Comparison of ENCODE assay signal across 30 cellular contexts in the genomic region with DNA sequence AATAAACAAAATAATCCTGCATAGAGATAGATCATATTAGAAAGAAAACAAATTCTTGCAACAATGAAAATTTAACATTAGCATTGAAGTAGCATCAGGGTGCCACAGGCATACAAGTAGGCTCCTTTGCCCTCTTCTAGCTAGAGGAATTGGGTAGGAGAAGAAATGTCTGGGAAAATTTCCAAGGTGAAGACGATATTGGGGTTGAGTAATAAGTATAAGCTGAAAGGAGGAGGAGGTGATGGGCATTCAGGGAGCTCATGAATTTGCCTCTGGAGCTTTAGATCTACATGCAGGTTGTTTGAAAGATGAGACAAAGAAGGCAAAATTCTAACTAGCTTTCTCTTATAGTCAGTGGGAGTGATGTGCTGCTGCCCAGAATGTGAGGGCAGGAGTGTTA.
"Had no signal": no experiment of that assay in that cellular context is flagged by ENCODE, and none has a peak within 500 bp of the region (broad histone marks: within the 10 kb centered on the region; RNA-seq: fewer than 3 reads in every experiment).

No MANE protein-coding gene starts in this region.

- H3K4me3 ChIP-seq: ascending aorta, PC-9 had no signal

- H3K4me1 ChIP-seq: ascending aorta had no signal

- H3K4me2 ChIP-seq: PC-9 had no signal

- FAIRE-seq: RCC 7860 had no signal

- DNase-seq: activated CD4-positive, alpha-beta memory T cell treated with anti-CD3 and anti-CD28 coated beads, Interleukin-2, amount 10 ng/mL, durations not matched to agents 7 days and 5 days; activated CD4-positive, alpha-beta T cell treated with anti-CD3 and anti-CD28 coated beads for 1 hour; activated CD4-positive, alpha-beta T cell treated with anti-CD3 and anti-CD28 coated beads for 48 hours; activated CD4-positive, CD25-positive, alpha-beta regulatory T cell; activated CD8-positive, alpha-beta memory T cell treated with anti-CD3 and anti-CD28 coated beads for 24 hours; activated CD8-positive, alpha-beta memory T cell treated with anti-CD3 and anti-CD28 coated beads, Interleukin-2, amount 10 ng/mL, durations not matched to agents 7 days and 5 days; activated CD8-positive, alpha-beta memory T cell treated with anti-CD3 and anti-CD28 coated beads, Interleukin-2, amount 50 U/mL, for 48 hours; activated effector memory CD4-positive, alpha-beta T cell treated with anti-CD3 and anti-CD28 coated beads, Interleukin-2, amount 50 U/mL, for 16 hours; activated naive CD4-positive, alpha-beta T cell; activated naive CD4-positive, alpha-beta T cell treated with anti-CD3 and anti-CD28 coated beads, Interleukin-2, amount 50 U/mL, for 16 hours; activated naive CD8-positive, alpha-beta T cell treated with anti-CD3 and anti-CD28 coated beads for 36 hours; activated T-cell treated with anti-CD3 and anti-CD28 coated beads, Interleukin-2, amount 50 U/mL, for 72 hours; amygdala; Karpas-422; MM.1S; MV-4-11; NCI-H1092; NCI-H1436 treated with DMSO at 0.1 percent for 48 hours; NCI-H1694 treated with DMSO at 0.1 percent for 48 hours; NCI-H2029; NCI-H510A; NCI-H526; NCI-H748 treated with DMSO at 0.1 percent for 48 hours; PC-9; SIG-M5; T1000; WERI-Rb-1 had no signal

- H2AFZ ChIP-seq: PC-9 had no signal

- H3K27me3 ChIP-seq: ascending aorta had no signal

- H3K27ac ChIP-seq: ascending aorta, PC-9, RWPE1, WERI-Rb-1 had no signal

- H3K9me3 ChIP-seq: ascending aorta had no signal

- H3K36me3 ChIP-seq: ascending aorta, WERI-Rb-1 had no signal
